Comparison of ENCODE assay signal across 15 cellular contexts in genomic region chr7:36372156-36372555, GRCh38.
"Had no signal": no experiment of that assay in that cellular context is flagged by ENCODE, and none has a peak within 500 bp of the region (broad histone marks: within the 10 kb centered on the region; RNA-seq: fewer than 3 reads in every experiment).

No MANE protein-coding gene starts in this region.

- DNase-seq: activated CD4-positive, alpha-beta memory T cell treated with anti-CD3 and anti-CD28 coated beads, Interleukin-2, amount 10 ng/mL, durations not matched to agents 7 days and 5 days; activated CD4-positive, alpha-beta T cell treated with anti-CD3 and anti-CD28 coated beads for 36 hours; activated CD8-positive, alpha-beta memory T cell treated with anti-CD3 and anti-CD28 coated beads, Interleukin-2, amount 50 U/mL, for 4 hours; activated naive CD4-positive, alpha-beta T cell; activated naive CD8-positive, alpha-beta T cell treated with anti-CD3 and anti-CD28 coated beads, Interleukin-2, amount 50 U/mL, for 24 hours; central memory CD4-positive, alpha-beta T cell; left cardiac atrium; lower lobe of right lung; naive thymus-derived CD4-positive, alpha-beta T cell; posterior cingulate gyrus; transverse colon had no signal

- H3K9me3 ChIP-seq: lower lobe of right lung, neutrophil, right atrium auricular region, transverse colon had no signal

- H3K27ac ChIP-seq: lower lobe of right lung, neutrophil, right atrium auricular region, transverse colon had no signal

- H3K4me2 ChIP-seq: smooth muscle cell had no signal

- H3K4me3 ChIP-seq: lower lobe of right lung, right atrium auricular region, smooth muscle cell, transverse colon had no signal

- ATAC-seq: activated CD4-positive, alpha-beta T cell treated with anti-CD3 and anti-CD28 coated beads for 36 hours; activated naive CD8-positive, alpha-beta T cell treated with anti-CD3 and anti-CD28 coated beads, Interleukin-2, amount 50 U/mL, for 24 hours; left cardiac atrium; lower lobe of right lung; naive thymus-derived CD4-positive, alpha-beta T cell; stimulated activated effector memory CD8-positive, alpha-beta T cell treated with anti-CD3 and anti-CD28 coated beads, Interleukin-12 subunit alpha, Interleukin-12 subunit beta, amount 100 ng/mL, for 72 hours had no signal

- H3K36me3 ChIP-seq: lower lobe of right lung, neutrophil, right atrium auricular region, transverse colon had no signal

- H3K27me3 ChIP-seq: neutrophil, right atrium auricular region, transverse colon had no signal
